In the genomic region with DNA sequence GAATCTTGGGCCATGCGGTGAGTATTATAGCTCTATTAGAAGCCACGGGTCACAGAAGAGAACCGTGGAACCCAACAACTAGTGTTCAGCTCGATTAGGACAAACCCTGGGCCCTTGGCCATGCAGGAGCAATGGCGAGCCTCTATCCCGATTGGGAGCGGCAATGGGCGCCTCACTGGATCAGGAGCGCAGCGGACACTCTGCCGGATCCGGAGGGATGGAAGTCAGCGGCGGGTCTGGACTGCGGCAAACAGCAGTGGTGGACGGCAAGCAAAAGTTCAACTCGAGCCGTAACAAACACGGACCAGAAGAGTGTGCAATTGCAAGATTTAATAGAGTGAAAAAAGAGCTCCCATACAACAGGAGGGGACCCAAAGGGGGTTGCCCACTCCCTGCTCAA, we compare ENCODE assay signal across 24 cellular contexts.
"Had no signal": no experiment of that assay in that cellular context is flagged by ENCODE, and none has a peak within 500 bp of the region (broad histone marks: within the 10 kb centered on the region; RNA-seq: fewer than 3 reads in every experiment).

No MANE protein-coding gene starts in this region.

- DNase-seq: stimulated activated CD4-positive, alpha-beta T cell treated with anti-CD3 and anti-CD28 coated beads, Interleukin-2, amount 100 ng/mL, for 48 hours; stimulated activated CD4-positive, alpha-beta T cell treated with anti-CD3 and anti-CD28 coated beads, Interleukin-4, amount 100 ng/mL, for 1 hour; stimulated activated CD4-positive, alpha-beta T cell treated with anti-CD3 and anti-CD28 coated beads, Interleukin-4, amount 100 ng/mL, for 24 hours; stimulated activated CD4-positive, alpha-beta T cell treated with anti-CD3 and anti-CD28 coated beads, Interleukin-4, amount 100 ng/mL, for 4 hours; stimulated activated CD8-positive, alpha-beta memory T cell treated with anti-CD3 and anti-CD28 coated beads, Interleukin-4, amount 100 ng/mL, for 48 hours; stimulated activated naive B cell treated with anti-CD40 and anti-IgM and Interleukin-4, amounts not matched to agents 10 μg/mL and 1 μg/mL and 100 μg/mL, for 72 hours; stimulated activated naive CD4-positive, alpha-beta T cell; stimulated activated naive CD4-positive, alpha-beta T cell treated with Interleukin-2 at 50 U/mL for 16 hours; stimulated activated naive CD8-positive, alpha-beta T cell treated with anti-CD3 and anti-CD28 coated beads, Interleukin-15, amount 100 ng/mL, for 72 hours; stimulated activated naive CD8-positive, alpha-beta T cell treated with anti-CD3 and anti-CD28 coated beads, Interleukin-15, Interleukin-2, amounts not matched to agents 100 U/mL and 50 U/mL, for 24 hours; stomach; substantia nigra; testis; thyroid gland; tibial artery; transverse colon; trophoblast cell; upper lobe of right lung; uterus had no signal

- H3K4me1 ChIP-seq: stomach, suprapubic skin, testis, thyroid gland, tibial artery, transverse colon, upper lobe of left lung, upper lobe of right lung, uterus, vagina had no signal

- H3K27ac ChIP-seq: stomach, suprapubic skin, testis, thoracic aorta, thyroid gland, tibial artery, tibial nerve, transverse colon, upper lobe of left lung, upper lobe of right lung, uterus, vagina had no signal

- H3K27me3 ChIP-seq: stomach, suprapubic skin, testis, thyroid gland, tibial artery, tibial nerve, transverse colon, upper lobe of left lung, upper lobe of right lung, uterus, vagina had no signal

- H3K4me3 ChIP-seq: stomach, suprapubic skin, testis, thoracic aorta, thyroid gland, tibial artery, tibial nerve, transverse colon, upper lobe of left lung, upper lobe of right lung, uterus, vagina had no signal

- H3K36me3 ChIP-seq: stomach, suprapubic skin, thoracic aorta, thyroid gland, tibial artery, tibial nerve, transverse colon, upper lobe of left lung, upper lobe of right lung, uterus, vagina had no signal

- H3K9me3 ChIP-seq: suprapubic skin, testis, thoracic aorta, thyroid gland, tibial artery, tibial nerve, transverse colon, upper lobe of right lung, uterus, vagina had no signal
